In genomic region chr10:10256860-10257259, GRCh38 we compare ENCODE assay signal across 17 cellular contexts.
DNase-seq lines count a peak whose midpoint lies in the region; ATAC-seq, FAIRE-seq and TF ChIP-seq lines count a peak whose summit lies in the region.
"Had no signal": no experiment of that assay in that cellular context is flagged by ENCODE, and none has a peak within 500 bp of the region (broad histone marks: within the 10 kb centered on the region; RNA-seq: fewer than 3 reads in every experiment).

No MANE protein-coding gene starts in this region.

- H3K4me1 ChIP-seq in ACC112 (ENCODE audit: control insufficient read depth, insufficient read depth, low read length, unreplicated experiment) (no peaks in the 10 kb centered on the region), GM12878 (ENCODE audit: control insufficient read depth, insufficient read depth, low read length) (no peaks in the 10 kb centered on the region)
- H3K4me1 ChIP-seq: A549, BLaER1 had no signal

- ATAC-seq in HG03432 (IDR thresholded peaks at IDR 0.05; ENCODE audit: unreplicated experiment) (peak; percentile 36), GM12878 (no peak)
- ATAC-seq: A549 had no signal

- CTCF ChIA-PET in GM12878 (lab: Yijun Ruan, JAX) = no interaction called here

- TF ChIP-seq CTCF in GM12878 (IDR thresholded peaks at IDR 0.05 in 2 of 3, conservative IDR thresholded peaks at IDR 0.05 in 1 of 3; ENCODE audit: control insufficient read depth in 2 of 3, extremely low read depth in 1 of 3, insufficient read depth in 1 of 3, low read depth in 3 of 3, low read length in 3 of 3) (no peak), fibroblast of mammary gland (conservative IDR thresholded peaks at IDR 0.05; ENCODE audit: control insufficient read depth, insufficient read depth, low read depth, low read length) (no peak)

- H3K4me3 ChIP-seq in ACC112 (ENCODE audit: low read depth, low read length) (peak overlapping the region; percentile 14; the same call in 1 of the 2 replicates), GM12878 (no peak overlapping the region), fibroblast of mammary gland (ENCODE audit: control insufficient read depth, low read depth, low read length) (no peak overlapping the region)
- H3K4me3 ChIP-seq: A549, BLaER1 had no signal

- no peak for FAIRE-seq in GM12878 (lab: Jason Lieb, UNC)
- FAIRE-seq: A549, GM12891, H1 had no signal

- TF ChIP-seq EP300 in GM12878 (IDR thresholded peaks at IDR 0.05; ENCODE audit: borderline replicate concordance in 1 of 2, control insufficient read depth in 1 of 2, low read depth in 2 of 2, low read length in 2 of 2) = no peak

- no peaks in the 10 kb centered on the region; the same call in 2 of the 3 replicates for H3K9me3 ChIP-seq in GM12878 (replicated peaks; ENCODE audit: control insufficient read depth, insufficient read depth, low read length)
- H3K9me3 ChIP-seq: A549 had no signal

- 4% methylated on average over 3 of the region's 3 CpGs for WGBS in GM12878 (ENCODE audit: insufficient coverage, insufficient replicate concordance, low lambda C conversion rate, missing lambda C conversion rate)

- no peak for TF ChIP-seq POLR2A in GM12878 (IDR thresholded peaks at IDR 0.05; ENCODE audit: low read depth, low read length)

- H3K9ac ChIP-seq in GM12878 (ENCODE audit: control insufficient read depth, insufficient read depth, low read length) = no peak overlapping the region
- H3K9ac ChIP-seq: BLaER1 had no signal

- H4K20me1 ChIP-seq in GM12878 (ENCODE audit: control insufficient read depth, insufficient read depth) = no peaks in the 10 kb centered on the region
- H4K20me1 ChIP-seq: BLaER1 had no signal

- H3K27ac ChIP-seq in ACC112 (ENCODE audit: low read depth, low read length) = no peak overlapping the region
- no peak overlapping the region for H3K27ac ChIP-seq in GM12878 (ENCODE audit: control insufficient read depth, insufficient read depth)
- H3K27ac ChIP-seq: 22Rv1, A549, BLaER1 had no signal

- DNase-seq in GM12878 (ENCODE audit: low read depth, low spot score) = no peak
- DNase-seq in fibroblast of mammary gland (ENCODE audit: low read depth) = peak; percentile 3
- no peak for DNase-seq in NCI-H128 (lab: John Stamatoyannopoulos, UW; ENCODE audit: unreplicated experiment)
- no peak for DNase-seq in HPDE6-E6E7 (ENCODE audit: extremely low spot score)
- DNase-seq in stimulated activated CD4-positive, alpha-beta T cell treated with anti-CD3 and anti-CD28 coated beads, Interleukin-2, amount 100 ng/mL, for 48 hours = no peak
- no peak for DNase-seq in effector CD4-positive, alpha-beta T cell
- DNase-seq: CD4-positive, alpha-beta memory T cell; DMS79 treated with DMSO at 0.1 percent for 48 hours; GF-D8; H9 had no signal

- H3K36me3 ChIP-seq in ACC112 (ENCODE audit: insufficient read depth, low read length) (no peaks in the 10 kb centered on the region), GM12878 (ENCODE audit: control insufficient read depth in 2 of 2, insufficient read depth in 2 of 2, low read length in 1 of 2) (no peaks in the 10 kb centered on the region)
- H3K36me3 ChIP-seq: BLaER1 had no signal

- in situ Hi-C loops in GM12878 (cut with MboI) = no loop called here

- no TSS peak for BruUV-seq in GM12878 (replicated peaks; lab: Mats Ljungman, UMichigan)

- intact Hi-C loops in GM12878 (cut with micrococcal nuclease; ENCODE audit: unreplicated experiment) = no loop called here

- SMC1A ChIA-PET in GM12878 (lab: Charles Lee; ENCODE audit: uncharacterized antibody, unreplicated experiment) = no interaction called here

- H2AFZ ChIP-seq in ACC112 (ENCODE audit: low read length, unreplicated experiment) = peak overlapping the region; percentile 43
- peak overlapping the region; percentile 68; the same call in 1 of the 2 replicates for H2AFZ ChIP-seq in GM12878 (ENCODE audit: control insufficient read depth, low read depth, low read length)

- peak overlapping the region; percentile 44 for H3K4me2 ChIP-seq in GM12878 (ENCODE audit: control insufficient read depth, insufficient read depth)
- H3K4me2 ChIP-seq: A549, BLaER1 had no signal

- H3K79me2 ChIP-seq in ACC112 (ENCODE audit: control insufficient read depth, insufficient read depth, low read length, unreplicated experiment) (no peaks in the 10 kb centered on the region), GM12878 (ENCODE audit: control insufficient read depth, insufficient read depth, low read length) (no peaks in the 10 kb centered on the region)

- POLR2A ChIA-PET in GM12878 (lab: Charles Lee) = no interaction called here

- H3K27me3 ChIP-seq in ACC112 (ENCODE audit: insufficient read depth, low read length) (no peaks in the 10 kb centered on the region), GM12878 (replicated peaks in 1 of 2; ENCODE audit: control insufficient read depth in 2 of 2, insufficient read depth in 2 of 2, low read length in 1 of 2) (no peaks in the 10 kb centered on the region)
- H3K27me3 ChIP-seq: BLaER1 had no signal

- RAD21 ChIA-PET in GM12878 (lab: Charles Lee; ENCODE audit: unreplicated experiment) = no interaction called here

- no peak for TF ChIP-seq RAD21 in GM12878 (IDR thresholded peaks at IDR 0.05; ENCODE audit: insufficient read depth, low read depth, low read length)

TF ChIP-seq in GM12878, 131 proteins besides CTCF, POLR2A, EP300 and RAD21 (continues in another document):
- TF ChIP-seq RBBP5 (conservative IDR thresholded peaks at IDR 0.05) = no peak
- no peak for TF ChIP-seq BRCA1 (IDR thresholded peaks at IDR 0.05; ENCODE audit: low read depth, low read length)
- TF ChIP-seq NR2F1 (conservative IDR thresholded peaks at IDR 0.05) = no peak
- TF ChIP-seq MAX (IDR thresholded peaks at IDR 0.05; ENCODE audit: low read depth, low read length) = no peak
- TF ChIP-seq BMI1 (IDR thresholded peaks at IDR 0.05; ENCODE audit: borderline replicate concordance) = no peak
- TF ChIP-seq SRF (IDR thresholded peaks at IDR 0.05; ENCODE audit: low read depth in 2 of 2, low read length in 2 of 2) = no peak
- no peak for TF ChIP-seq ZBTB33 (IDR thresholded peaks at IDR 0.05)
- TF ChIP-seq NFIC (IDR thresholded peaks at IDR 0.05; ENCODE audit: low read depth, low read length) = no peak
- no peak for TF ChIP-seq BCLAF1 (IDR thresholded peaks at IDR 0.05)
- no peak for TF ChIP-seq NFXL1 (IDR thresholded peaks at IDR 0.05; ENCODE audit: borderline replicate concordance)
- no peak for TF ChIP-seq PML (IDR thresholded peaks at IDR 0.05; ENCODE audit: low read length)
- no peak for TF ChIP-seq CREM (IDR thresholded peaks at IDR 0.05; ENCODE audit: low read depth)
- TF ChIP-seq ATF2 (IDR thresholded peaks at IDR 0.05; ENCODE audit: low read length) = no peak
- TF ChIP-seq ATF7 (IDR thresholded peaks at IDR 0.05; ENCODE audit: low read depth) = no peak
- TF ChIP-seq SMAD5 (IDR thresholded peaks at IDR 0.05; ENCODE audit: low read depth) = no peak
